8 cellular contexts compared by ENCODE assay signal in genomic region chr10:90787906-90788491, GRCh38.
DNase-seq lines count a peak whose midpoint lies in the region; TF ChIP-seq lines count a peak whose summit lies in the region.

No MANE protein-coding gene starts in this region.

- no peaks in the 10 kb centered on the region for H3K79me2 ChIP-seq in smooth muscle cell (ENCODE audit: low read depth)

- H3K4me3 Mint-ChIP-seq in activated CD4-positive, alpha-beta memory T cell treated with anti-CD3 and anti-CD28 coated beads for 36 hours = no peak overlapping the region
- no peak overlapping the region for H3K4me3 Mint-ChIP-seq in activated CD4-positive, alpha-beta memory T cell treated with anti-CD3 and anti-CD28 coated beads, Interleukin-2, amount 10 ng/mL, durations not matched to agents 7 days and 5 days

- POLR2A ChIA-PET in activated CD4-positive, alpha-beta memory T cell treated with anti-CD3 and anti-CD28 coated beads for 36 hours (lab: Charles Lee) = no interaction called here
- POLR2A ChIA-PET in activated CD4-positive, alpha-beta memory T cell treated with anti-CD3 and anti-CD28 coated beads, Interleukin-2, amount 10 ng/mL, durations not matched to agents 7 days and 5 days (lab: Charles Lee) = no interaction called here

- H2AFZ ChIP-seq in smooth muscle cell (ENCODE audit: low read depth) = no peak overlapping the region

- H3K9ac ChIP-seq in smooth muscle cell (ENCODE audit: low read depth) = no peak overlapping the region

- no peaks in the 10 kb centered on the region for H3K9me3 Mint-ChIP-seq in activated CD4-positive, alpha-beta memory T cell treated with anti-CD3 and anti-CD28 coated beads for 36 hours
- H3K9me3 Mint-ChIP-seq in activated CD4-positive, alpha-beta memory T cell treated with anti-CD3 and anti-CD28 coated beads, Interleukin-2, amount 10 ng/mL, durations not matched to agents 7 days and 5 days = no peaks in the 10 kb centered on the region

- H4K20me1 ChIP-seq in smooth muscle cell (ENCODE audit: low read depth) = no peaks in the 10 kb centered on the region

- DNase-seq in activated CD4-positive, alpha-beta memory T cell treated with anti-CD3 and anti-CD28 coated beads for 36 hours = peak; percentile 29
- DNase-seq in activated CD4-positive, alpha-beta memory T cell treated with anti-CD3 and anti-CD28 coated beads, Interleukin-2, amount 10 ng/mL, durations not matched to agents 7 days and 5 days = no peak
- DNase-seq in LNCaP clone FGC (ENCODE audit: low read depth) (peak; percentile 8), WERI-Rb-1 (peak; percentile 52), glomerular visceral epithelial cell (ENCODE audit: extremely low spot score) (peak; percentile 28), smooth muscle cell (lab: John Stamatoyannopoulos, UW; ENCODE audit: unreplicated experiment) (no peak), NCI-H187 treated with DMSO at 0.1 percent for 48 hours (lab: John Stamatoyannopoulos, UW) (no peak)
- DNase-seq in activated CD4-positive, CD25-positive, alpha-beta regulatory T cell (lab: John Stamatoyannopoulos, UW) = no peak

- H3K4me1 Mint-ChIP-seq in activated CD4-positive, alpha-beta memory T cell treated with anti-CD3 and anti-CD28 coated beads for 36 hours (ENCODE audit: low read depth) = no peaks in the 10 kb centered on the region
- H3K4me1 Mint-ChIP-seq in activated CD4-positive, alpha-beta memory T cell treated with anti-CD3 and anti-CD28 coated beads, Interleukin-2, amount 10 ng/mL, durations not matched to agents 7 days and 5 days = peaks cover 6% of the 10 kb centered on the region

- H3K4me1 ChIP-seq in smooth muscle cell (ENCODE audit: low read depth) = no peaks in the 10 kb centered on the region

- H3F3A ChIP-seq in smooth muscle cell (ENCODE audit: low read depth) = no peaks in the 10 kb centered on the region

- H3K36me3 ChIP-seq in WERI-Rb-1 (no peaks in the 10 kb centered on the region), smooth muscle cell (ENCODE audit: low read depth) (no peaks in the 10 kb centered on the region)

- peak; percentile 96 for TF ChIP-seq CTCF in LNCaP clone FGC (IDR thresholded peaks at IDR 0.05; ENCODE audit: control insufficient read depth, extremely low read depth, insufficient read depth)
- peak; percentile 76 for TF ChIP-seq CTCF in WERI-Rb-1 (IDR thresholded peaks at IDR 0.05; ENCODE audit: low read depth, low read length)
- TF ChIP-seq CTCF in smooth muscle cell (IDR thresholded peaks at IDR 0.05; ENCODE audit: borderline replicate concordance, insufficient read depth, poor library complexity, severe bottlenecking) = peak; percentile 82

- intact Hi-C loops in activated CD4-positive, alpha-beta memory T cell treated with anti-CD3 and anti-CD28 coated beads for 36 hours (cut with micrococcal nuclease) = loop anchor here (2.0 kb wide), 1 partner anchor 995 kb away; no protein-coding TSS in a partner anchor

- H3K27ac ChIP-seq in WERI-Rb-1 (no peak overlapping the region), smooth muscle cell (ENCODE audit: low read depth) (no peak overlapping the region)

- CTCF ChIA-PET in activated CD4-positive, alpha-beta memory T cell treated with anti-CD3 and anti-CD28 coated beads for 36 hours (lab: Charles Lee) = interaction anchor here (0.6 to 2.6 kb wide), 20 partner anchors 9 to 1049 kb away, joined by 3 to 17 read pairs (median 4); partner anchors contain the start of gene HTR7
- CTCF ChIA-PET in activated CD4-positive, alpha-beta memory T cell treated with anti-CD3 and anti-CD28 coated beads, Interleukin-2, amount 10 ng/mL, durations not matched to agents 7 days and 5 days (lab: Charles Lee) = interaction anchor here (0.8 to 1.8 kb wide), 5 partner anchors 9 to 37 kb away, joined by 3 to 4 read pairs (median 3); no protein-coding TSS in a partner anchor

- H3K9me3 ChIP-seq in WERI-Rb-1 (ENCODE audit: severe bottlenecking) (no peaks in the 10 kb centered on the region), smooth muscle cell (replicated peaks; ENCODE audit: low read depth) (no peaks in the 10 kb centered on the region)

- 67% methylated on average over 7 of the region's 7 CpGs for WGBS in smooth muscle cell (ENCODE audit: low lambda C conversion rate)

- no peak overlapping the region for H3K4me2 ChIP-seq in smooth muscle cell

- no peaks in the 10 kb centered on the region for H3K36me3 Mint-ChIP-seq in activated CD4-positive, alpha-beta memory T cell treated with anti-CD3 and anti-CD28 coated beads for 36 hours
- no peaks in the 10 kb centered on the region for H3K36me3 Mint-ChIP-seq in activated CD4-positive, alpha-beta memory T cell treated with anti-CD3 and anti-CD28 coated beads, Interleukin-2, amount 10 ng/mL, durations not matched to agents 7 days and 5 days (ENCODE audit: low read depth)

- H3K27me3 ChIP-seq in WERI-Rb-1 (ENCODE audit: insufficient read depth, low read depth, severe bottlenecking) = no peaks in the 10 kb centered on the region
- no peaks in the 10 kb centered on the region for H3K27me3 ChIP-seq in smooth muscle cell (ENCODE audit: low read depth)

- H3K4me3 ChIP-seq in LNCaP clone FGC (ENCODE audit: low read depth, low read length) (no peak overlapping the region), WERI-Rb-1 (ENCODE audit: low read depth, low read length) (no peak overlapping the region), smooth muscle cell (no peak overlapping the region)

- H3K27me3 Mint-ChIP-seq in activated CD4-positive, alpha-beta memory T cell treated with anti-CD3 and anti-CD28 coated beads for 36 hours = peaks cover 9% of the 10 kb centered on the region
- H3K27me3 Mint-ChIP-seq in activated CD4-positive, alpha-beta memory T cell treated with anti-CD3 and anti-CD28 coated beads, Interleukin-2, amount 10 ng/mL, durations not matched to agents 7 days and 5 days = peaks cover 39% of the 10 kb centered on the region

- H3K27ac Mint-ChIP-seq in activated CD4-positive, alpha-beta memory T cell treated with anti-CD3 and anti-CD28 coated beads for 36 hours = no peak overlapping the region
- H3K27ac Mint-ChIP-seq in activated CD4-positive, alpha-beta memory T cell treated with anti-CD3 and anti-CD28 coated beads, Interleukin-2, amount 10 ng/mL, durations not matched to agents 7 days and 5 days = no peak overlapping the region

Comparison
In these comparisons a context has a peak if more than half of its experiments do, and no peak if none do; other contexts are left out.
1. DNase-seq: peak in activated CD4-positive, alpha-beta memory T cell treated with anti-CD3 and anti-CD28 coated beads for 36 hours (single experiment), LNCaP clone FGC (single experiment), WERI-Rb-1 (single experiment) and glomerular visceral epithelial cell (single experiment); none in activated CD4-positive, alpha-beta memory T cell treated with anti-CD3 and anti-CD28 coated beads, Interleukin-2, amount 10 ng/mL, durations not matched to agents 7 days and 5 days (single experiment), smooth muscle cell (single experiment), activated CD4-positive, CD25-positive, alpha-beta regulatory T cell (0 of 4) and NCI-H187 treated with DMSO at 0.1 percent for 48 hours (single experiment).
2. Peak in every context shown above with its lines, with median percentiles within 50 percentile points of each other: CTCF ChIP-seq.